ENCODE assay signal across 15 cellular contexts in genomic region chr17:48795444-48796162, GRCh38. TPM values are rescaled to one million over a fixed set of nuclear protein-coding genes. Genes with fewer than 3 reads are reported as not detected.
DNase-seq lines count a peak whose midpoint lies in the region; ATAC-seq and TF ChIP-seq lines count a peak whose summit lies in the region.
"Had no signal": no experiment of that assay in that cellular context is flagged by ENCODE, and none has a peak within 500 bp of the region (broad histone marks: within the 10 kb centered on the region; RNA-seq: fewer than 3 reads in every experiment).

No MANE protein-coding gene starts in this region.

- DNase-seq in M059J (ENCODE audit: low read depth) (peak; percentile 82), fibroblast of gingiva (ENCODE audit: low read depth) (peak; percentile 77), myocyte (ENCODE audit: low read depth) (peak; percentile 45), NCI-H1048 (lab: John Stamatoyannopoulos, UW) (no peak), NCI-H1105 treated with DMSO at 0.1 percent for 48 hours (lab: John Stamatoyannopoulos, UW) (no peak), Right ventricle myocardium superior (no peak)
- no peak for DNase-seq in activated CD8-positive, alpha-beta T cell treated with anti-CD3 and anti-CD28 coated beads for 36 hours
- DNase-seq: naive thymus-derived CD8-positive, alpha-beta T cell; NCI-H1092; stimulated activated CD4-positive, alpha-beta T cell treated with anti-CD3 and anti-CD28 coated beads, Interleukin-1b, Interleukin-23, amount 100 ng/mL, for 48 hours; substantia nigra had no signal

- POLR2A ChIA-PET in activated CD8-positive, alpha-beta T cell treated with anti-CD3 and anti-CD28 coated beads for 36 hours (lab: Charles Lee): no interaction called here

- H3K9ac ChIP-seq in BLaER1: no peak overlapping the region

- no peaks in the 10 kb centered on the region for H4K20me1 ChIP-seq in BLaER1

- H3K4me2 ChIP-seq in BLaER1: peak overlapping the region; percentile 33; the same call in 1 of the 2 replicates
- H3K4me2 ChIP-seq: PC-9 had no signal

- CTCF ChIA-PET in activated CD8-positive, alpha-beta T cell treated with anti-CD3 and anti-CD28 coated beads for 36 hours (lab: Charles Lee): interaction anchor here (1.2 to 1.6 kb wide), 4 partner anchors 9 to 117 kb away, joined by 3 to 6 read pairs (median 4); no protein-coding TSS in a partner anchor

- no peaks in the 10 kb centered on the region for H3K36me3 Mint-ChIP-seq in activated CD8-positive, alpha-beta T cell treated with anti-CD3 and anti-CD28 coated beads for 36 hours (ENCODE audit: low read depth)
- H3K36me3 Mint-ChIP-seq: activated naive CD4-positive, alpha-beta T cell treated with anti-CD3 and anti-CD28 coated beads, Interleukin-2, amount 50 U/mL, for 72 hours; naive thymus-derived CD8-positive, alpha-beta T cell had no signal

- H3K27me3 ChIP-seq in BLaER1: no peaks in the 10 kb centered on the region

- no peak overlapping the region for H3K4me3 Mint-ChIP-seq in activated CD8-positive, alpha-beta T cell treated with anti-CD3 and anti-CD28 coated beads for 36 hours
- H3K4me3 Mint-ChIP-seq: naive thymus-derived CD8-positive, alpha-beta T cell had no signal

- no peak overlapping the region for H3K27ac ChIP-seq in BLaER1
- H3K27ac ChIP-seq: PC-9 had no signal

- H3K4me1 ChIP-seq in BLaER1: peaks cover 30% of the 10 kb centered on the region

- peaks cover 27% of the 10 kb centered on the region for H3K27me3 Mint-ChIP-seq in activated CD8-positive, alpha-beta T cell treated with anti-CD3 and anti-CD28 coated beads for 36 hours

- H3K9me3 Mint-ChIP-seq in activated CD8-positive, alpha-beta T cell treated with anti-CD3 and anti-CD28 coated beads for 36 hours: no peaks in the 10 kb centered on the region
- H3K9me3 Mint-ChIP-seq: activated naive CD4-positive, alpha-beta T cell treated with anti-CD3 and anti-CD28 coated beads, Interleukin-2, amount 50 U/mL, for 72 hours; naive thymus-derived CD8-positive, alpha-beta T cell had no signal

- H3K36me3 ChIP-seq in BLaER1: no peaks in the 10 kb centered on the region

- ATAC-seq in Right ventricle myocardium superior (ENCODE audit: poor library complexity): no peak
- ATAC-seq in activated CD8-positive, alpha-beta T cell treated with anti-CD3 and anti-CD28 coated beads for 36 hours: no peak
- ATAC-seq: activated CD4-positive, CD25-positive, alpha-beta regulatory T cell treated with anti-CD3 and anti-CD28 coated beads, Interleukin-2, amount 50 U/mL, for 24 hours; activated naive CD4-positive, alpha-beta T cell treated with anti-CD3 and anti-CD28 coated beads, Interleukin-2, amount 50 U/mL, for 72 hours; naive thymus-derived CD8-positive, alpha-beta T cell had no signal

- no peak overlapping the region for H3K27ac Mint-ChIP-seq in activated CD8-positive, alpha-beta T cell treated with anti-CD3 and anti-CD28 coated beads for 36 hours
- H3K27ac Mint-ChIP-seq: activated naive CD4-positive, alpha-beta T cell treated with anti-CD3 and anti-CD28 coated beads, Interleukin-2, amount 50 U/mL, for 72 hours had no signal

- H3K9me3 ChIP-seq in BLaER1: no peaks in the 10 kb centered on the region

- H3K4me1 Mint-ChIP-seq in activated CD8-positive, alpha-beta T cell treated with anti-CD3 and anti-CD28 coated beads for 36 hours (ENCODE audit: low read depth): peaks cover 11% of the 10 kb centered on the region

- no peak for TF ChIP-seq CTCF in activated CD8-positive, alpha-beta T cell treated with anti-CD3 and anti-CD28 coated beads for 36 hours (IDR thresholded peaks at IDR 0.05)

- intact Hi-C loops in Right ventricle myocardium superior (cut with DNase I): no loop called here
- intact Hi-C loops in activated CD8-positive, alpha-beta T cell treated with anti-CD3 and anti-CD28 coated beads for 36 hours (cut with micrococcal nuclease): no loop called here

- no peak overlapping the region for H3K4me3 ChIP-seq in BLaER1
- H3K4me3 ChIP-seq: PC-9 had no signal

RNA-seq across cellular contexts. Expression of gene TTLL6, which starts 21.4 kb away (rescaled TPM):
- total RNA-seq in M059J (2014; rRNA removed; shearing (Covaris generic)): 0.07 and 0.20 TPM in 2 replicates
- total RNA-seq in myocyte (not detected in 2 replicates), Right ventricle myocardium superior (not detected)
- not detected for polyA plus RNA-seq in myocyte (2012)
- not detected for total RNA-seq in activated CD8-positive, alpha-beta T cell treated with anti-CD3 and anti-CD28 coated beads for 36 hours
- total RNA-seq: activated naive CD4-positive, alpha-beta T cell treated with anti-CD3 and anti-CD28 coated beads, Interleukin-2, amount 50 U/mL, for 72 hours; naive thymus-derived CD8-positive, alpha-beta T cell; PC-9 had no signal
- polyA plus RNA-seq: naive thymus-derived CD8-positive, alpha-beta T cell had no signal

RNA-seq across cellular contexts. Expression of gene CALCOCO2, which starts 35.2 kb away (rescaled TPM):
- 48.9 and 65.2 TPM in 2 replicates for total RNA-seq in M059J (2014; rRNA removed; shearing (Covaris generic))
- 36.8 and 43.0 TPM in 2 replicates for total RNA-seq in myocyte
- 76.4 TPM for polyA plus RNA-seq in myocyte (2012)
- 341 TPM for total RNA-seq in Right ventricle myocardium superior
- 10 to 100 TPM; 69.2 to 73.1 TPM for total RNA-seq in activated CD8-positive, alpha-beta T cell treated with anti-CD3 and anti-CD28 coated beads for 36 hours

Comparison
In these comparisons a context has a peak if more than half of its experiments do, and no peak if none do; other contexts are left out.
1. DNase-seq: peak in M059J (single experiment), fibroblast of gingiva (single experiment) and myocyte (single experiment); none in NCI-H1048 (single experiment), NCI-H1105 treated with DMSO at 0.1 percent for 48 hours (single experiment), Right ventricle myocardium superior (single experiment) and activated CD8-positive, alpha-beta T cell treated with anti-CD3 and anti-CD28 coated beads for 36 hours (single experiment).